Comparison of ENCODE assay signal across 8 cellular contexts in the genomic region with DNA sequence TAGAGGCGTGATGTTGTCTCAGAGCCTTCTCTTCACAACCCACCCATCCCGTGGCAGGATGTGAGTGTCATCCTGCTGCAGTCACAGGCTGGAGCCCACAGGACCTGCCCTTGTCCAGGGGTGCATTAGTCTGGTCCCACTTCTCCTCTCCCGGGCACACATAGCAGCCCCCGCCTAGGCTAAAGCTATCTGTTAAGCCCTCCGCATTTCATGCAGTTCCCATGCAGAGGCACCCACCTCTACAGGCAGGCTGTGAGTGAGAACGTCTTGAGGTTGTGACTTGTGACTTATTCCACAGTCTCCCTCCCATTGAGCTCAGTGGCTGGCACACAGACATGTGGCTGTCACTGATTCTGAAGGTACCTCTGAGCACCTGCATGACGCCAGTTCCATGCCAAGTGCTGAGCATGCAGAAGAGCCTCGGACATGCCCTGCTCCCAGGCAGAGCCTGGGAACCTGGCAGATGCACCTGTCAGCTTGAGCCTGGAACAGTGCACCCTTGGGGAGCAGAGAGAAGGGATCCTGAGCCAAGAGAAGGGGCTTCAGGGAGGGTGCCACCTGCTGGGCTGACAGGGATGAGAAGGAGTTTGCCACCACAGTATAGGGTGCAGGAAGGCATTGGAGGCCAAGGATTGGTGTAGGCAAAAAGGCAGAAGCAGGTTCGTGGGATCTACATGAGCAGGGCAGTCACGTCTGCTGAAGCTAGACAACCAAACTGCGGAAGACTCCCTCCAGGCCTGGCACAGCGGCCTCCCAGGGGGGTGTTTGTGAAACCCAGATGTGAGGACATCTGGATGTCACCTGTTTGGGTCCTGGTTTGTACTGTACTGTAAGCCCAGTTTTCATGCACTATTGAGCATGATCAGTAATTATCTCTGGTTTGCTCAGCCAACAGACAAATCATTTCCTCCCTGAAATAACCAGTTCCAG.
DNase-seq lines count a peak whose midpoint lies in the region; ATAC-seq and TF ChIP-seq lines count a peak whose summit lies in the region.
"Had no signal": no experiment of that assay in that cellular context is flagged by ENCODE, and none has a peak within 500 bp of the region (broad histone marks: within the 10 kb centered on the region; RNA-seq: fewer than 3 reads in every experiment).

No MANE protein-coding gene starts in this region.

- H3K27ac ChIP-seq in mammary epithelial cell (ENCODE audit: insufficient read depth, low read depth, low read length), result no peak overlapping the region
- H3K27ac ChIP-seq in suprapubic skin, result no peak overlapping the region

- BruUV-seq in mammary epithelial cell (replicated peaks; lab: Mats Ljungman, UMichigan), result no TSS peak

- no peaks in the 10 kb centered on the region for H3K27me3 Mint-ChIP-seq in osteocyte (ENCODE audit: unreplicated experiment)
- no peaks in the 10 kb centered on the region for H3K27me3 Mint-ChIP-seq in activated CD4-positive, alpha-beta memory T cell treated with anti-CD3 and anti-CD28 coated beads, Interleukin-2, amount 10 ng/mL, durations not matched to agents 7 days and 5 days

- H3K27me3 ChIP-seq in mammary epithelial cell (ENCODE audit: insufficient read depth, low read length), result peaks cover 6% of the 10 kb centered on the region
- H3K27me3 ChIP-seq in suprapubic skin, result no peaks in the 10 kb centered on the region

- H3K9ac ChIP-seq in mammary epithelial cell (ENCODE audit: insufficient read depth, low read length), result no peak overlapping the region

- CTCF ChIA-PET in mammary epithelial cell (lab: Charles Lee; ENCODE audit: low non-redundant PET), result no interaction called here
- CTCF ChIA-PET in activated CD4-positive, alpha-beta memory T cell treated with anti-CD3 and anti-CD28 coated beads, Interleukin-2, amount 10 ng/mL, durations not matched to agents 7 days and 5 days (lab: Charles Lee), result interaction anchor here (0.5 kb wide), 1 partner anchor 261 kb away, joined by 3 read pairs; no protein-coding TSS in a partner anchor

- DNase-seq in GM12865 (ENCODE audit: low read depth), result peak; percentile 6
- DNase-seq in NCI-H1105 treated with DMSO at 0.1 percent for 48 hours (lab: John Stamatoyannopoulos, UW), result peak; percentile 84
- DNase-seq in mammary epithelial cell, result no peak
- DNase-seq in osteocyte (ENCODE audit: extremely low spot score, unreplicated experiment), result no peak
- DNase-seq in suprapubic skin (ENCODE audit: low spot score in 2 of 2), result no peak
- no peak for DNase-seq in activated CD4-positive, alpha-beta memory T cell treated with anti-CD3 and anti-CD28 coated beads, Interleukin-2, amount 10 ng/mL, durations not matched to agents 7 days and 5 days

- dilution Hi-C loops in mammary epithelial cell (cut with HindIII; ENCODE audit: low sequenced_read_pairs), result no loop called here

- WGBS in mammary epithelial cell (ENCODE audit: low coverage, missing lambda C conversion rate), result 83% methylated on average over 11 of the region's 12 CpGs
- WGBS in suprapubic skin, result 79% methylated on average over 10 of the region's 12 CpGs

- H3K36me3 ChIP-seq in mammary epithelial cell (ENCODE audit: insufficient read depth, low read length) (no peaks in the 10 kb centered on the region), suprapubic skin (no peaks in the 10 kb centered on the region)

- H3K4me1 ChIP-seq in mammary epithelial cell (ENCODE audit: insufficient read depth, low read length), result peaks cover under 1% of the 10 kb centered on the region
- peaks cover 6% of the 10 kb centered on the region for H3K4me1 ChIP-seq in suprapubic skin

- H4K20me1 ChIP-seq in mammary epithelial cell (ENCODE audit: insufficient read depth, low read length), result no peaks in the 10 kb centered on the region

- H3K4me2 ChIP-seq in mammary epithelial cell (ENCODE audit: insufficient read depth, low read depth, low read length), result no peak overlapping the region

- POLR2A ChIA-PET in activated CD4-positive, alpha-beta memory T cell treated with anti-CD3 and anti-CD28 coated beads, Interleukin-2, amount 10 ng/mL, durations not matched to agents 7 days and 5 days (lab: Charles Lee), result no interaction called here

- no peak for TF ChIP-seq EP300 in suprapubic skin (IDR thresholded peaks at IDR 0.05)

- TF ChIP-seq CTCF in GM12865 (IDR thresholded peaks at IDR 0.05; ENCODE audit: insufficient read depth, low read depth, low read length, missing control alignments), result peak; percentile 14
- TF ChIP-seq CTCF in mammary epithelial cell (conservative IDR thresholded peaks at IDR 0.05 in 1 of 2, IDR thresholded peaks at IDR 0.05 in 1 of 2; ENCODE audit: extremely low read depth in 1 of 2, insufficient read depth in 1 of 2, low read depth in 1 of 2, low read length in 2 of 2), result peak; percentile 17 to 54
- peak; percentile 32 for TF ChIP-seq CTCF in osteocyte (IDR thresholded peaks at IDR 0.05)
- TF ChIP-seq CTCF in suprapubic skin (IDR thresholded peaks at IDR 0.05), result no peak

- H3K4me1 Mint-ChIP-seq in osteocyte (ENCODE audit: unreplicated experiment), result peaks cover 41% of the 10 kb centered on the region
- peaks cover 4% of the 10 kb centered on the region for H3K4me1 Mint-ChIP-seq in activated CD4-positive, alpha-beta memory T cell treated with anti-CD3 and anti-CD28 coated beads, Interleukin-2, amount 10 ng/mL, durations not matched to agents 7 days and 5 days

- in situ Hi-C loops in mammary epithelial cell (cut with MboI; ENCODE audit: low sequenced_read_pairs in 2 of 2), result no loop called here

- H2AFZ ChIP-seq in mammary epithelial cell (ENCODE audit: low read depth, low read length), result no peak overlapping the region

- H3K4me3 ChIP-seq in GM12865 (ENCODE audit: low read depth, low read length), result no peak overlapping the region
- no peak overlapping the region for H3K4me3 ChIP-seq in mammary epithelial cell (replicated peaks in 1 of 3; ENCODE audit: insufficient read depth in 1 of 3, low read depth in 2 of 3, low read length in 3 of 3)
- H3K4me3 ChIP-seq in suprapubic skin, result no peak overlapping the region
- H3K4me3 ChIP-seq: lung had no signal

- H3K27ac Mint-ChIP-seq in osteocyte (ENCODE audit: unreplicated experiment), result no peak overlapping the region
- no peak overlapping the region for H3K27ac Mint-ChIP-seq in activated CD4-positive, alpha-beta memory T cell treated with anti-CD3 and anti-CD28 coated beads, Interleukin-2, amount 10 ng/mL, durations not matched to agents 7 days and 5 days

- H3K4me3 Mint-ChIP-seq in osteocyte (ENCODE audit: unreplicated experiment), result no peak overlapping the region
- no peak overlapping the region for H3K4me3 Mint-ChIP-seq in activated CD4-positive, alpha-beta memory T cell treated with anti-CD3 and anti-CD28 coated beads, Interleukin-2, amount 10 ng/mL, durations not matched to agents 7 days and 5 days

- no peak for ATAC-seq in HG03159 (IDR thresholded peaks at IDR 0.05; ENCODE audit: unreplicated experiment)

- no peak for TF ChIP-seq POLR2A in suprapubic skin (IDR thresholded peaks at IDR 0.05)

- no peaks in the 10 kb centered on the region for H3K79me2 ChIP-seq in mammary epithelial cell (ENCODE audit: insufficient read depth, low read length)

- H3K36me3 Mint-ChIP-seq in osteocyte (ENCODE audit: unreplicated experiment), result peaks cover 4% of the 10 kb centered on the region
- H3K36me3 Mint-ChIP-seq in activated CD4-positive, alpha-beta memory T cell treated with anti-CD3 and anti-CD28 coated beads, Interleukin-2, amount 10 ng/mL, durations not matched to agents 7 days and 5 days (ENCODE audit: low read depth), result no peaks in the 10 kb centered on the region

- H3K9me3 ChIP-seq in mammary epithelial cell (replicated peaks; ENCODE audit: insufficient read depth, low read length) (no peaks in the 10 kb centered on the region), suprapubic skin (no peaks in the 10 kb centered on the region)

- intact Hi-C loops in mammary epithelial cell (cut with micrococcal nuclease), result loop anchor here (2.0 kb wide), 1 partner anchor 254 kb away; no protein-coding TSS in a partner anchor

- H3K9me3 Mint-ChIP-seq in osteocyte (ENCODE audit: unreplicated experiment), result no peaks in the 10 kb centered on the region
- no peaks in the 10 kb centered on the region for H3K9me3 Mint-ChIP-seq in activated CD4-positive, alpha-beta memory T cell treated with anti-CD3 and anti-CD28 coated beads, Interleukin-2, amount 10 ng/mL, durations not matched to agents 7 days and 5 days

Comparison
In these comparisons a context has a peak if more than half of its experiments do, and no peak if none do; other contexts are left out.
1. DNase-seq: peak in GM12865 (single experiment) and NCI-H1105 treated with DMSO at 0.1 percent for 48 hours (single experiment); none in mammary epithelial cell (single experiment), osteocyte (single experiment), suprapubic skin (0 of 2) and activated CD4-positive, alpha-beta memory T cell treated with anti-CD3 and anti-CD28 coated beads, Interleukin-2, amount 10 ng/mL, durations not matched to agents 7 days and 5 days (single experiment).
2. CTCF ChIP-seq: peak in GM12865 (single experiment), mammary epithelial cell (2 of 2) and osteocyte (single experiment); none in suprapubic skin (0 of 2).